In genomic region chr16:11924046-11924445, GRCh38 we compare ENCODE assay signal across 4 cellular contexts. TPM values are rescaled to one million over a fixed set of nuclear protein-coding genes. Genes with fewer than 3 reads are reported as not detected.
"Had no signal": no experiment of that assay in that cellular context is flagged by ENCODE, and none has a peak within 500 bp of the region (broad histone marks: within the 10 kb centered on the region; RNA-seq: fewer than 3 reads in every experiment).

No MANE protein-coding gene starts in this region.

RNA-seq across cellular contexts. Expression of gene TNFRSF17, which starts 41.0 kb away (rescaled TPM):
- total RNA-seq: HepG2, HT-29, HT1080, IMR-90 had no signal
- polyA plus RNA-seq: HepG2, IMR-90 had no signal
